32 cellular contexts compared by ENCODE assay signal in the genomic region with DNA sequence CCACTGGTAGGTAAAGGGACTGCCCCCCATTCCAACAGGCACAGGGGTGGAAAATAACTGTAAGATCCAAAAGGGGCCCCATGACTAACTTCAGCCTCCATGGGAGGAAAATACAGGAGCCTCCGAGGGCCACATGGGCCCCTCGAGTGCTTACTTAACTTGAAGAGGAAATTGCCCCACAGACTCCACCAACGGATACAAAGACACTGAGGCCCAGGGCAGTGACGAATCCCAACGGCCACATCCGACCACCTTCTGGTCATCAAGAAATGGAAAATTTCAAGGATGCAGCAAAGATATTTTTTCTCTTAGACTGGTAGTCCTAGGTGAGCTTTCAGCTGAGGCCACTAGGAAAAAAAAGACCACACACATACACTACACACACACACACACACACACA.
DNase-seq lines count a peak whose midpoint lies in the region; ATAC-seq and TF ChIP-seq lines count a peak whose summit lies in the region.
"Had no signal": no experiment of that assay in that cellular context is flagged by ENCODE, and none has a peak within 500 bp of the region (broad histone marks: within the 10 kb centered on the region; RNA-seq: fewer than 3 reads in every experiment).

No MANE protein-coding gene starts in this region.

- ATAC-seq in HG03460 (IDR thresholded peaks at IDR 0.05; ENCODE audit: unreplicated experiment) = no peak
- ATAC-seq: left colon, SK-N-SH treated with all-trans-retinoic acid at 6 μM for 48 hours had no signal

- peaks cover 0 to 21% (median 5%) of the 10 kb centered on the region in 6 donors for H3K4me1 ChIP-seq in spleen
- H3K4me1 ChIP-seq: neural progenitor cell, right atrium auricular region, suprapubic skin had no signal

- H3K4me3 ChIP-seq in spleen = no peak overlapping the region
- H3K4me3 ChIP-seq: neural progenitor cell, right atrium auricular region, suprapubic skin had no signal

- no peaks in the 10 kb centered on the region for H3K9me3 ChIP-seq in spleen
- H3K9me3 ChIP-seq: right atrium auricular region, suprapubic skin had no signal

- H3K27ac ChIP-seq in spleen = peak overlapping the region in 6 of 8 donors; percentile 54 to 83 (median 74)
- H3K27ac ChIP-seq: 22Rv1, epithelial cell of prostate, neural progenitor cell, right atrium auricular region, suprapubic skin had no signal

- TF ChIP-seq POLR2A in spleen (IDR thresholded peaks at IDR 0.05) = no peak

- 43 to 87% (median 66%) methylated on average over 6 of the region's 6 CpGs for WGBS in spleen, 5 donors

- TF ChIP-seq CTCF in spleen (IDR thresholded peaks at IDR 0.05 in 8 of 11, conservative IDR thresholded peaks at IDR 0.05 in 3 of 11) = no peak

- no peaks in the 10 kb centered on the region for H3K36me3 ChIP-seq in spleen
- H3K36me3 ChIP-seq: neural progenitor cell, right atrium auricular region, suprapubic skin had no signal

- peak; percentile 9 for DNase-seq in activated CD4-positive, CD25-positive, alpha-beta regulatory T cell treated with anti-CD3 and anti-CD28 coated beads, Interleukin-2, amount 50 U/mL, for 72 hours
- DNase-seq in activated CD4-positive, CD25-positive, alpha-beta regulatory T cell (lab: John Stamatoyannopoulos, UW) = no peak
- DNase-seq in NOMO-1 (lab: John Stamatoyannopoulos, UW; ENCODE audit: unreplicated experiment in 2 of 2) = peak; percentile 91 to 98
- DNase-seq in SKM-1 treated with dmso at 0.1 percent for 144 hours (lab: John Stamatoyannopoulos, UW; ENCODE audit: unreplicated experiment) = peak; percentile 96
- DNase-seq in spleen = no peak
- no peak for DNase-seq in NCI-H524 treated with DMSO at 0.1 percent for 48 hours (lab: John Stamatoyannopoulos, UW)
- DNase-seq in NCI-H1092 (lab: John Stamatoyannopoulos, UW) = no peak
- DNase-seq: activated CD4-positive, alpha-beta T cell treated with anti-CD3 and anti-CD28 coated beads for 4 hours; activated gamma-delta T cell; activated naive CD8-positive, alpha-beta T cell treated with anti-CD3 and anti-CD28 coated beads for 36 hours; anterior cingulate cortex; C1 segment of cervical spinal cord; DND-41; effector CD4-positive, alpha-beta T cell; HCEC 1CT; hypothalamus; left colon; NCI-H1417; NCI-H2081 treated with DMSO at 0.1 percent for 48 hours; NCI-H226; NCI-H748 treated with DMSO at 0.1 percent for 48 hours; posterior cingulate gyrus; small intestine; stimulated activated naive CD4-positive, alpha-beta T cell treated with Interleukin-2 at 50 U/mL for 16 hours; T-helper 2 cell had no signal

- intact Hi-C loops in spleen (cut with DNase I; ENCODE audit: low total_unique reads) = no loop called here

- H3K27me3 ChIP-seq in spleen (replicated peaks in 1 of 7) = no peaks in the 10 kb centered on the region
- H3K27me3 ChIP-seq: neural progenitor cell, right atrium auricular region, suprapubic skin had no signal

Comparison
In these comparisons a context has a peak if more than half of its experiments do, and no peak if none do; other contexts are left out.
1. DNase-seq: peak in activated CD4-positive, CD25-positive, alpha-beta regulatory T cell treated with anti-CD3 and anti-CD28 coated beads, Interleukin-2, amount 50 U/mL, for 72 hours (single experiment), NOMO-1 (2 of 2) and SKM-1 treated with dmso at 0.1 percent for 144 hours (single experiment); none in activated CD4-positive, CD25-positive, alpha-beta regulatory T cell (0 of 4), spleen (single experiment), NCI-H524 treated with DMSO at 0.1 percent for 48 hours (single experiment) and NCI-H1092 (single experiment).